In genomic region chr11:10749476-10749875, GRCh38 we compare ENCODE assay signal across 2 cellular contexts.
TF ChIP-seq lines count a peak whose summit lies in the region.

No MANE protein-coding gene starts in this region.

TF ChIP-seq in A549, 52 proteins besides CTCF, POLR2A, EP300 and RAD21 (continued from another document):
- TF ChIP-seq JUN (IDR thresholded peaks at IDR 0.05), result no peak

TF ChIP-seq in WTC11, 78 proteins besides CTCF, POLR2A, EP300 and RAD21:
- TF ChIP-seq SMAD4 (CRISPR knock-in tag; IDR thresholded peaks at IDR 0.05) (no peak), CREM (CRISPR knock-in tag; IDR thresholded peaks at IDR 0.05) (no peak), SMAD3 (CRISPR knock-in tag; IDR thresholded peaks at IDR 0.05; ENCODE audit: borderline replicate concordance) (no peak)
